8 cellular contexts compared by ENCODE assay signal in the genomic region with DNA sequence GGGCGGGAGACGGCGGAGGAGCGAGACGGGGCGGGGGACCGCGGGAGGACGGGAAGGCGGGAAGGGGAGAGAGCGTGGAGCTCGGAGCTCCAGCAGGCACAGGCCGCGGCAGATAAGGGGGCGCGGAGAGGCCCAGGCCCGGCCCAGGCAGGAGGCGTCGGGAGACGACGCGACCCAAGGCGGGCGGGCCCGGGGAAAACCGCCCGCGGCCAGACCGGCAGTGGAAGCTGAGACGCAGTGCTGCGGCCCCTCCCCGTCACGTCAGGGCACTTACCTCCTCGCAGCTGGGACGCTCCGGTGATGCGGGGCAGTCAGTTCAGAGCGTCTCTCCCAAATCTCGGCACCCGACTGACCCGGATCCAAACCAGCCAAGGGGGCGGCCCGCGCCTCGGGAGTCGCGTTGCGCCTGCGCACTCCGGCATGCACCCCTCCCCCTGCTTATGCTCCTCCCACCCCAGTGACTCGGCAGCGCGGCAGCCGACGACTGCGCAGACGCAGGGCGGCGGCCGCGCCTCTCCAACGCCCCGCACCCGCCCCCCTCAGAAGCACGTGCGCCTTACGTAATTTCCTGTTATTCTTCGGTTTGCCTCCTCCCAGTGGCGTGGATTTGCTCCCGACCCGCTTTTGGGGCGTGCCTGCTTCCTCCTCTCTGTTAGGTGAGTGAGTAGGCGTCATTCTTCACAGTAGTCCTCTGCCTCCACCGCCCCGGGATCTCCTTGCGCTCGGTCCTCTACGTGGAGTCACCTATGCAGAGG. TPM values are rescaled to one million over a fixed set of nuclear protein-coding genes. Genes with fewer than 3 reads are reported as not detected.
DNase-seq lines count a peak whose midpoint lies in the region; ATAC-seq and TF ChIP-seq lines count a peak whose summit lies in the region.

A gene (minus strand): TSS at position 350 of the 755 bp plus-strand sequence. CDS start 3,814 bp downstream, outside the sequence.

- DNase-seq in NCI-H1092 treated with DMSO at 0.1 percent for 48 hours (lab: John Stamatoyannopoulos, UW) (peak; percentile 97), SKM-1 (lab: John Stamatoyannopoulos, UW; ENCODE audit: unreplicated experiment) (peak; percentile 94), glomerular visceral epithelial cell (ENCODE audit: extremely low spot score) (peak; percentile 99), osteoblast (ENCODE audit: insufficient read length, low spot score, missing footprints) (peak; percentile 95), thoracic aorta (ENCODE audit: low spot score) (peak; percentile 87)
- DNase-seq in activated naive CD4-positive, alpha-beta T cell treated with anti-CD3 and anti-CD28 coated beads, Interleukin-2, amount 50 U/mL, for 72 hours (ENCODE audit: low spot score in 2 of 2), result peak; percentile 98 to 99

- peaks cover 8% of the 10 kb centered on the region for H3K36me3 ChIP-seq in osteoblast (ENCODE audit: insufficient read depth, low read length)
- H3K36me3 ChIP-seq in thoracic aorta, result peaks cover 8% of the 10 kb centered on the region

- H3K27me3 ChIP-seq in osteoblast (ENCODE audit: insufficient read depth, low read length), result no peaks in the 10 kb centered on the region
- no peaks in the 10 kb centered on the region for H3K27me3 ChIP-seq in thoracic aorta (replicated peaks; ENCODE audit: insufficient read depth)

- H3K4me1 ChIP-seq in osteoblast (ENCODE audit: insufficient read depth, low read length), result peaks cover 31% of the 10 kb centered on the region
- peaks cover 24 to 53% of the 10 kb centered on the region in 2 donors for H3K4me1 ChIP-seq in thoracic aorta (ENCODE audit: control insufficient read depth in 1 of 2, low read depth in 2 of 2)

- H3K27ac ChIP-seq in osteoblast (ENCODE audit: low read depth, low read length) (peak within 1 kb of the TSS; percentile 94), thoracic aorta (peak within 1 kb of the TSS; percentile 98)

- H3K4me3 ChIP-seq in GM08714 (ENCODE audit: low read length) (peak within 1 kb of the TSS; percentile 83), osteoblast (ENCODE audit: insufficient read depth, low read length) (peak within 1 kb of the TSS; percentile 95), thoracic aorta (peak within 1 kb of the TSS; percentile 93)

- peak within 1 kb of the TSS; percentile 100 for H3K4me2 ChIP-seq in osteoblast (ENCODE audit: insufficient read depth, low read length)

- H3K27ac Mint-ChIP-seq in activated naive CD4-positive, alpha-beta T cell treated with anti-CD3 and anti-CD28 coated beads, Interleukin-2, amount 50 U/mL, for 72 hours, result peak within 1 kb of the TSS; percentile 100

- H2AFZ ChIP-seq in osteoblast (ENCODE audit: low read length), result peak within 1 kb of the TSS; percentile 94

- peaks cover 25% of the 10 kb centered on the region for H4K20me1 ChIP-seq in osteoblast (ENCODE audit: insufficient read depth, low read length)

- TF ChIP-seq CTCF in osteoblast (IDR thresholded peaks at IDR 0.05; ENCODE audit: extremely low read depth, low read depth, low read length), result no peak
- no peak for TF ChIP-seq CTCF in thoracic aorta (IDR thresholded peaks at IDR 0.05)

- peak; percentile 86 for ATAC-seq in HG02610 (IDR thresholded peaks at IDR 0.05; ENCODE audit: unreplicated experiment)
- peak; percentile 90 for ATAC-seq in activated naive CD4-positive, alpha-beta T cell treated with anti-CD3 and anti-CD28 coated beads, Interleukin-2, amount 50 U/mL, for 72 hours
- ATAC-seq in thoracic aorta (ENCODE audit: insufficient number of reproducible peaks, low FRiP score, low read depth), result peak; percentile 93

- peaks cover 48% of the 10 kb centered on the region for H3K79me2 ChIP-seq in osteoblast (ENCODE audit: insufficient read depth, low read length)

- no peaks in the 10 kb centered on the region for H3K9me3 Mint-ChIP-seq in activated naive CD4-positive, alpha-beta T cell treated with anti-CD3 and anti-CD28 coated beads, Interleukin-2, amount 50 U/mL, for 72 hours

- H3K36me3 Mint-ChIP-seq in activated naive CD4-positive, alpha-beta T cell treated with anti-CD3 and anti-CD28 coated beads, Interleukin-2, amount 50 U/mL, for 72 hours, result peaks cover 27 to 31% of the 10 kb centered on the region in 2 donors

- H3K9me3 ChIP-seq in osteoblast (ENCODE audit: low read depth, low read length) (no peaks in the 10 kb centered on the region), thoracic aorta (no peaks in the 10 kb centered on the region)

RNA-seq across cellular contexts. Expression of the gene that starts here (rescaled TPM):
- 10 to 100 TPM; 32.2 to 42.8 TPM for total RNA-seq in activated naive CD4-positive, alpha-beta T cell treated with anti-CD3 and anti-CD28 coated beads, Interleukin-2, amount 50 U/mL, for 72 hours
- 46.7 and 47.4 TPM in 2 replicates for total RNA-seq in osteoblast
- 10 to 100 TPM; 33.6 to 34.4 TPM for total RNA-seq in thoracic aorta

Comparison
In these comparisons a context has a peak if more than half of its experiments do, and no peak if none do; other contexts are left out.
1. Peak in every context shown above with its lines: DNase-seq, ATAC-seq, H3K4me3 ChIP-seq and H3K27ac ChIP-seq.